In genomic region chr4:148574502-148574901, GRCh38 we compare ENCODE assay signal across 1 cellular context.
TF ChIP-seq lines count a peak whose summit lies in the region.

No MANE protein-coding gene starts in this region.

TF ChIP-seq in SK-N-SH treated with all-trans-retinoic acid at 6 μM for 48 hours, 23 proteins besides CTCF, POLR2A, EP300 and RAD21 (continued from another document):
- TF ChIP-seq CSDC2 (CRISPR knock-in tag; IDR thresholded peaks at IDR 0.05) (no peak), GLIS3 (CRISPR knock-in tag; IDR thresholded peaks at IDR 0.05) (no peak), ZNF70 (CRISPR knock-in tag; IDR thresholded peaks at IDR 0.05) (no peak), PATZ1 (CRISPR knock-in tag; IDR thresholded peaks at IDR 0.05; ENCODE audit: borderline replicate concordance) (no peak), ESRRG (CRISPR knock-in tag; IDR thresholded peaks at IDR 0.05) (no peak), ISL1 (CRISPR knock-in tag; IDR thresholded peaks at IDR 0.05) (no peak), TOX (CRISPR knock-in tag; IDR thresholded peaks at IDR 0.05; ENCODE audit: borderline replicate concordance) (no peak)
